In genomic region chr10:127888526-127889312, GRCh38 we compare ENCODE assay signal across 1 cellular context.
TF ChIP-seq lines count a peak whose summit lies in the region.

No MANE protein-coding gene starts in this region.

TF ChIP-seq in GM23338, 12 proteins besides CTCF, POLR2A, EP300 and RAD21 (continued from another document):
- TF ChIP-seq ZNF114 (CRISPR knock-in tag; IDR thresholded peaks at IDR 0.05) (no peak), NANOG (IDR thresholded peaks at IDR 0.05; ENCODE audit: borderline replicate concordance) (no peak), CREB1 (CRISPR knock-in tag; IDR thresholded peaks at IDR 0.05; ENCODE audit: low read depth) (no peak), EZH2 (IDR thresholded peaks at IDR 0.05; ENCODE audit: low read depth, unreplicated experiment) (no peak), JUNB (IDR thresholded peaks at IDR 0.05; ENCODE audit: unreplicated experiment) (no peak), ZNF462 (CRISPR knock-in tag; IDR thresholded peaks at IDR 0.05) (no peak), POLR2AphosphoS5 (IDR thresholded peaks at IDR 0.05; ENCODE audit: low read depth) (no peak), STAT1 (IDR thresholded peaks at IDR 0.05; ENCODE audit: unreplicated experiment) (no peak), EZH2phosphoT487 (IDR thresholded peaks at IDR 0.05; ENCODE audit: unreplicated experiment) (no peak)
- TF ChIP-seq, protein P1, sequence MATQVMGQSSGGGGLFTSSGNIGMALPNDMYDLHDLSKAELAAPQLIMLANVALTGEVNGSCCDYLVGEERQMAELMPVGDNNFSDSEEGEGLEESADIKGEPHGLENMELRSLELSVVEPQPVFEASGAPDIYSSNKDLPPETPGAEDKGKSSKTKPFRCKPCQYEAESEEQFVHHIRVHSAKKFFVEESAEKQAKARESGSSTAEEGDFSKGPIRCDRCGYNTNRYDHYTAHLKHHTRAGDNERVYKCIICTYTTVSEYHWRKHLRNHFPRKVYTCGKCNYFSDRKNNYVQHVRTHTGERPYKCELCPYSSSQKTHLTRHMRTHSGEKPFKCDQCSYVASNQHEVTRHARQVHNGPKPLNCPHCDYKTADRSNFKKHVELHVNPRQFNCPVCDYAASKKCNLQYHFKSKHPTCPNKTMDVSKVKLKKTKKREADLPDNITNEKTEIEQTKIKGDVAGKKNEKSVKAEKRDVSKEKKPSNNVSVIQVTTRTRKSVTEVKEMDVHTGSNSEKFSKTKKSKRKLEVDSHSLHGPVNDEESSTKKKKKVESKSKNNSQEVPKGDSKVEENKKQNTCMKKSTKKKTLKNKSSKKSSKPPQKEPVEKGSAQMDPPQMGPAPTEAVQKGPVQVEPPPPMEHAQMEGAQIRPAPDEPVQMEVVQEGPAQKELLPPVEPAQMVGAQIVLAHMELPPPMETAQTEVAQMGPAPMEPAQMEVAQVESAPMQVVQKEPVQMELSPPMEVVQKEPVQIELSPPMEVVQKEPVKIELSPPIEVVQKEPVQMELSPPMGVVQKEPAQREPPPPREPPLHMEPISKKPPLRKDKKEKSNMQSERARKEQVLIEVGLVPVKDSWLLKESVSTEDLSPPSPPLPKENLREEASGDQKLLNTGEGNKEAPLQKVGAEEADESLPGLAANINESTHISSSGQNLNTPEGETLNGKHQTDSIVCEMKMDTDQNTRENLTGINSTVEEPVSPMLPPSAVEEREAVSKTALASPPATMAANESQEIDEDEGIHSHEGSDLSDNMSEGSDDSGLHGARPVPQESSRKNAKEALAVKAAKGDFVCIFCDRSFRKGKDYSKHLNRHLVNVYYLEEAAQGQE (IDR thresholded peaks at IDR 0.05; ENCODE audit: unreplicated experiment): no peak
- TF ChIP-seq, protein P2, sequence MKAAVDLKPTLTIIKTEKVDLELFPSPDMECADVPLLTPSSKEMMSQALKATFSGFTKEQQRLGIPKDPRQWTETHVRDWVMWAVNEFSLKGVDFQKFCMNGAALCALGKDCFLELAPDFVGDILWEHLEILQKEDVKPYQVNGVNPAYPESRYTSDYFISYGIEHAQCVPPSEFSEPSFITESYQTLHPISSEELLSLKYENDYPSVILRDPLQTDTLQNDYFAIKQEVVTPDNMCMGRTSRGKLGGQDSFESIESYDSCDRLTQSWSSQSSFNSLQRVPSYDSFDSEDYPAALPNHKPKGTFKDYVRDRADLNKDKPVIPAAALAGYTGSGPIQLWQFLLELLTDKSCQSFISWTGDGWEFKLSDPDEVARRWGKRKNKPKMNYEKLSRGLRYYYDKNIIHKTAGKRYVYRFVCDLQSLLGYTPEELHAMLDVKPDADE (IDR thresholded peaks at IDR 0.05): no peak
